Comparison of ENCODE assay signal across 9 cellular contexts in genomic region chr16:1538804-1539520, GRCh38. TPM values are rescaled to one million over a fixed set of nuclear protein-coding genes. Genes with fewer than 3 reads are reported as not detected.
DNase-seq lines count a peak whose midpoint lies in the region; ATAC-seq, FAIRE-seq and TF ChIP-seq lines count a peak whose summit lies in the region.
"Had no signal": no experiment of that assay in that cellular context is flagged by ENCODE, and none has a peak within 500 bp of the region (broad histone marks: within the 10 kb centered on the region; RNA-seq: fewer than 3 reads in every experiment).

No MANE protein-coding gene starts in this region.

- H3K9me3 ChIP-seq in Loucy (ENCODE audit: insufficient read depth, low read depth, low read length) (no peaks in the 10 kb centered on the region), kidney (ENCODE audit: control insufficient read depth in 1 of 2, low read length in 2 of 2) (no peaks in the 10 kb centered on the region)

- H3K9me2 ChIP-seq in Loucy (replicated peaks; ENCODE audit: low read depth, low read length): no peaks in the 10 kb centered on the region

- no peaks in the 10 kb centered on the region for H3F3A ChIP-seq in Loucy (ENCODE audit: low read depth)

- ATAC-seq in HG03442 (IDR thresholded peaks at IDR 0.05; ENCODE audit: unreplicated experiment): no peak
- no peak for ATAC-seq in GM18511 (IDR thresholded peaks at IDR 0.05; ENCODE audit: unreplicated experiment)
- no peak for ATAC-seq in GM21723 (IDR thresholded peaks at IDR 0.05; ENCODE audit: unreplicated experiment)

- no peaks in the 10 kb centered on the region for H4K20me1 ChIP-seq in Loucy (ENCODE audit: insufficient read depth, low read length, poor library complexity, severe bottlenecking)

- DNase-seq in DMS 273 treated with DMSO at 0.1 percent for 48 hours (lab: John Stamatoyannopoulos, UW) (peak; percentile 94), kidney (peak; percentile 67)
- DNase-seq in activated CD8-positive, alpha-beta memory T cell treated with anti-CD3 and anti-CD28 coated beads for 24 hours: peak; percentile 68
- DNase-seq in activated effector memory CD4-positive, alpha-beta T cell treated with anti-CD3 and anti-CD28 coated beads, Interleukin-2, amount 50 U/mL, for 16 hours: no peak
- DNase-seq: NCI-H1930 had no signal

- H3K4me3 ChIP-seq in Loucy (ENCODE audit: low read length, poor library complexity, severe bottlenecking) (no peak overlapping the region), kidney (ENCODE audit: low read length in 2 of 2) (peak overlapping the region in 1 of 2 donors; percentile 75)

- H3K4me1 ChIP-seq in Loucy (ENCODE audit: insufficient read depth, low read length, poor library complexity, severe bottlenecking) (peaks cover 25% of the 10 kb centered on the region), kidney (ENCODE audit: control insufficient read depth in 1 of 2, insufficient read depth in 1 of 2, low read depth in 1 of 2, low read length in 2 of 2) (peaks cover 3 to 39% of the 10 kb centered on the region in 2 donors)

- no peaks in the 10 kb centered on the region for H3K79me2 ChIP-seq in Loucy (ENCODE audit: insufficient read depth, low read length)

- H2AFZ ChIP-seq in Loucy (ENCODE audit: low read length): no peak overlapping the region

- H3K27ac ChIP-seq in kidney (ENCODE audit: low read depth in 2 of 2, low read length in 2 of 2): no peak overlapping the region

- H3K36me3 ChIP-seq in Loucy (ENCODE audit: insufficient read depth, low read length): no peaks in the 10 kb centered on the region
- H3K36me3 ChIP-seq in kidney (ENCODE audit: control insufficient read depth in 1 of 2, insufficient read depth in 2 of 2, low read length in 2 of 2): peaks cover 0 to 27% of the 10 kb centered on the region in 2 donors

- peak; percentile 44 for TF ChIP-seq CTCF in Loucy (conservative IDR thresholded peaks at IDR 0.05; ENCODE audit: low read length)
- no peak for TF ChIP-seq CTCF in kidney (IDR thresholded peaks at IDR 0.05; ENCODE audit: borderline replicate concordance, extremely low read depth, insufficient read depth)

- no peaks in the 10 kb centered on the region for H3K27me3 ChIP-seq in Loucy (ENCODE audit: insufficient read depth, low read length, poor library complexity, severe bottlenecking)

- H3K9ac ChIP-seq in Loucy (ENCODE audit: low read depth, low read length, poor library complexity, severe bottlenecking) (peak overlapping the region; percentile 22), kidney (ENCODE audit: low read length in 2 of 2) (no peak overlapping the region)

- intact Hi-C loops in kidney (cut with DNase I): no loop called here

- FAIRE-seq in kidney (lab: Jason Lieb, UNC): no peak

- H3K4me2 ChIP-seq in Loucy (ENCODE audit: low read depth, low read length, poor library complexity, severe bottlenecking): peak overlapping the region; percentile 68

RNA-seq across cellular contexts. Expression of gene TMEM204, which starts 5.5 kb away (rescaled TPM):
- total RNA-seq in kidney: 40.9 TPM
- 49.5 TPM for polyA plus RNA-seq in kidney (ENCODE audit: insufficient read depth, low read depth, low replicate concordance)

RNA-seq across cellular contexts. Expression of gene TELO2, which starts 45.8 kb away (rescaled TPM):
- total RNA-seq in kidney: 37.4 TPM
- polyA plus RNA-seq in kidney (ENCODE audit: insufficient read depth, low read depth, low replicate concordance): 27.7 TPM

RNA-seq across cellular contexts. Expression of gene PTX4, which starts 50.2 kb away (rescaled TPM):
- total RNA-seq in kidney: not detected
- not detected for polyA plus RNA-seq in kidney (ENCODE audit: insufficient read depth, low read depth, low replicate concordance)
